20 cellular contexts compared by ENCODE assay signal in genomic region chr7:135205850-135206249, GRCh38. TPM values are rescaled to one million over a fixed set of nuclear protein-coding genes. Genes with fewer than 3 reads are reported as not detected.
A peak's percentile ranks its signal among the peaks of the same experiment; 100 is the strongest.
DNase-seq lines count a peak whose midpoint lies in the region; ATAC-seq, FAIRE-seq and TF ChIP-seq lines count a peak whose summit lies in the region.
"Had no signal": no experiment of that assay in that cellular context is flagged by ENCODE, and none has a peak within 500 bp of the region (broad histone marks: within the 10 kb centered on the region; RNA-seq: fewer than 3 reads in every experiment).

No MANE protein-coding gene starts in this region.

- ATAC-seq in GM12878 (no peak), GM18519 (IDR thresholded peaks at IDR 0.05; ENCODE audit: low FRiP score, unreplicated experiment) (no peak)
- no peak for ATAC-seq in stimulated activated memory B cell treated with anti-CD40 and anti-IgM and Interleukin-4, amounts not matched to agents 10 μg/mL and 1 μg/mL and 100 μg/mL, for 72 hours
- ATAC-seq: HepG2 had no signal

- H3K4me2 ChIP-seq in BLaER1 (peak overlapping the region; percentile 74), GM12878 (ENCODE audit: control insufficient read depth, insufficient read depth) (peak overlapping the region; percentile 75; the same call in 1 of the 2 replicates)

- H3K4me1 ChIP-seq in BLaER1 (peaks cover 91% of the 10 kb centered on the region), GM12878 (ENCODE audit: control insufficient read depth, insufficient read depth, low read length) (peaks cover 44% of the 10 kb centered on the region), kidney (ENCODE audit: control insufficient read depth in 1 of 2, insufficient read depth in 1 of 2, low read depth in 1 of 2, low read length in 2 of 2) (peaks cover 21 to 51% of the 10 kb centered on the region in 2 donors), testis (peaks cover 17% of the 10 kb centered on the region)

- DNase-seq in GM12878 (ENCODE audit: low read depth, low spot score) (no peak), kidney (peak; percentile 26), testis (no peak)
- DNase-seq in activated naive CD4-positive, alpha-beta T cell treated with anti-CD3 and anti-CD28 coated beads for 36 hours: no peak
- no peak for DNase-seq in stimulated activated CD4-positive, alpha-beta T cell treated with anti-CD3 and anti-CD28 coated beads, Interleukin-12 subunit alpha, Interleukin-12 subunit beta, amount 100 ng/mL, for 4 hours
- DNase-seq: C1 segment of cervical spinal cord; CD8-positive, alpha-beta memory T cell; HCEC 1CT; KG1; NCI-H1105 treated with DMSO at 0.1 percent for 48 hours; NCI-H1694; NCI-H2081 treated with DMSO at 0.1 percent for 48 hours; Right ventricle myocardium superior had no signal

- SMC1A ChIA-PET in GM12878 (lab: Charles Lee; ENCODE audit: uncharacterized antibody, unreplicated experiment): interaction anchor here (0.7 to 10.8 kb wide), 15 partner anchors 11 to 305 kb away, joined by 3 to 251 read pairs (median 4); partner anchors contain the start of genes CYREN and TMEM140

- POLR2A ChIA-PET in GM12878 (lab: Charles Lee): interaction anchor here (0.7 to 10.8 kb wide), 7 partner anchors 18 to 210 kb away, joined by 3 to 299 read pairs (median 4); partner anchors contain the start of gene CYREN

- FAIRE-seq in GM12878 (lab: Jason Lieb, UNC) (no peak), kidney (lab: Jason Lieb, UNC) (no peak)
- FAIRE-seq: A204.1, HepG2 had no signal

- peaks cover 71% of the 10 kb centered on the region for H3K36me3 Mint-ChIP-seq in stimulated activated memory B cell treated with anti-CD40 and anti-IgM and Interleukin-4, amounts not matched to agents 10 μg/mL and 1 μg/mL and 100 μg/mL, for 72 hours
- peaks cover 28% of the 10 kb centered on the region for H3K36me3 Mint-ChIP-seq in activated naive CD4-positive, alpha-beta T cell treated with anti-CD3 and anti-CD28 coated beads for 36 hours (ENCODE audit: low read depth)

- intact Hi-C loops in GM12878 (cut with micrococcal nuclease; ENCODE audit: unreplicated experiment): no loop called here
- intact Hi-C loops in kidney (cut with DNase I): no loop called here
- intact Hi-C loops in activated naive CD4-positive, alpha-beta T cell treated with anti-CD3 and anti-CD28 coated beads for 36 hours (cut with micrococcal nuclease): no loop called here
- intact Hi-C loops in testis (cut with DNase I; ENCODE audit: low total_unique reads): no loop called here

- no peaks in the 10 kb centered on the region for H3K9me3 Mint-ChIP-seq in stimulated activated memory B cell treated with anti-CD40 and anti-IgM and Interleukin-4, amounts not matched to agents 10 μg/mL and 1 μg/mL and 100 μg/mL, for 72 hours
- no peaks in the 10 kb centered on the region for H3K9me3 Mint-ChIP-seq in activated naive CD4-positive, alpha-beta T cell treated with anti-CD3 and anti-CD28 coated beads for 36 hours
- H3K9me3 Mint-ChIP-seq: CD8-positive, alpha-beta memory T cell had no signal

- TF ChIP-seq POLR2A in GM12878 (IDR thresholded peaks at IDR 0.05; ENCODE audit: low read depth, low read length) (no peak), testis (IDR thresholded peaks at IDR 0.05) (no peak)

- RAD21 ChIA-PET in GM12878 (lab: Charles Lee; ENCODE audit: unreplicated experiment): interaction anchor here (0.7 to 11.2 kb wide), 5 partner anchors 17 to 218 kb away, joined by 3 to 230 read pairs (median 52); partner anchors contain the start of genes AGBL3 and CYREN

- TF ChIP-seq CTCF in GM12878 (IDR thresholded peaks at IDR 0.05 in 2 of 3, conservative IDR thresholded peaks at IDR 0.05 in 1 of 3; ENCODE audit: control insufficient read depth in 2 of 3, extremely low read depth in 1 of 3, insufficient read depth in 1 of 3, low read depth in 3 of 3, low read length in 3 of 3) (no peak), kidney (IDR thresholded peaks at IDR 0.05; ENCODE audit: borderline replicate concordance, extremely low read depth, insufficient read depth) (no peak), testis (IDR thresholded peaks at IDR 0.05) (no peak)

- H3K79me2 ChIP-seq in GM12878 (ENCODE audit: control insufficient read depth, insufficient read depth, low read length): peaks cover 76% of the 10 kb centered on the region

- peak overlapping the region; percentile 95 for H3K27ac Mint-ChIP-seq in stimulated activated memory B cell treated with anti-CD40 and anti-IgM and Interleukin-4, amounts not matched to agents 10 μg/mL and 1 μg/mL and 100 μg/mL, for 72 hours
- H3K27ac Mint-ChIP-seq in activated naive CD4-positive, alpha-beta T cell treated with anti-CD3 and anti-CD28 coated beads for 36 hours: no peak overlapping the region

- H3K9me3 ChIP-seq in BLaER1: no peaks in the 10 kb centered on the region
- no peaks in the 10 kb centered on the region for H3K9me3 ChIP-seq in GM12878 (replicated peaks; ENCODE audit: control insufficient read depth, insufficient read depth, low read length)
- H3K9me3 ChIP-seq in kidney (ENCODE audit: control insufficient read depth in 1 of 2, low read length in 2 of 2): no peaks in the 10 kb centered on the region
- H3K9me3 ChIP-seq in testis: no peaks in the 10 kb centered on the region

- peaks cover 22% of the 10 kb centered on the region for H3K36me3 ChIP-seq in BLaER1
- peaks cover 3 to 32% of the 10 kb centered on the region in 2 experiments; a peak in 2 of 4 replicates for H3K36me3 ChIP-seq in GM12878 (ENCODE audit: control insufficient read depth in 2 of 2, insufficient read depth in 2 of 2, low read length in 1 of 2)
- H3K36me3 ChIP-seq in kidney (ENCODE audit: control insufficient read depth in 1 of 2, insufficient read depth in 2 of 2, low read length in 2 of 2): peaks cover 7 to 25% of the 10 kb centered on the region in 2 donors
- H3K36me3 ChIP-seq in testis (ENCODE audit: low read depth, missing control alignments): no peaks in the 10 kb centered on the region

- peaks cover 73% of the 10 kb centered on the region for H3K4me1 Mint-ChIP-seq in stimulated activated memory B cell treated with anti-CD40 and anti-IgM and Interleukin-4, amounts not matched to agents 10 μg/mL and 1 μg/mL and 100 μg/mL, for 72 hours
- H3K4me1 Mint-ChIP-seq in activated naive CD4-positive, alpha-beta T cell treated with anti-CD3 and anti-CD28 coated beads for 36 hours (ENCODE audit: low read depth): peaks cover 66% of the 10 kb centered on the region

- no peak overlapping the region for H2AFZ ChIP-seq in GM12878 (ENCODE audit: control insufficient read depth, low read depth, low read length)

- TF ChIP-seq RAD21 in GM12878 (IDR thresholded peaks at IDR 0.05; ENCODE audit: insufficient read depth, low read depth, low read length): no peak

- no peak overlapping the region for H3K4me3 Mint-ChIP-seq in stimulated activated memory B cell treated with anti-CD40 and anti-IgM and Interleukin-4, amounts not matched to agents 10 μg/mL and 1 μg/mL and 100 μg/mL, for 72 hours
- H3K4me3 Mint-ChIP-seq in activated naive CD4-positive, alpha-beta T cell treated with anti-CD3 and anti-CD28 coated beads for 36 hours: no peak overlapping the region
- H3K4me3 Mint-ChIP-seq: CD8-positive, alpha-beta memory T cell had no signal

- WGBS in GM12878 (ENCODE audit: insufficient coverage, insufficient replicate concordance, low lambda C conversion rate, missing lambda C conversion rate): 90% methylated on average over 8 of the region's 8 CpGs
- 89 to 95% methylated on average over 8 of the region's 8 CpGs for WGBS in testis, 2 donors

- H3K4me3 ChIP-seq in BLaER1: peak overlapping the region; percentile 16; the same call in 1 of the 2 replicates
- peak overlapping the region; percentile 45; the same call in 1 of the 2 replicates for H3K4me3 ChIP-seq in GM12878
- H3K4me3 ChIP-seq in kidney (ENCODE audit: low read length in 2 of 2): peak overlapping the region in 1 of 2 donors; percentile 2
- no peak overlapping the region for H3K4me3 ChIP-seq in testis

- H3K27ac ChIP-seq in BLaER1: peak overlapping the region; percentile 72
- H3K27ac ChIP-seq in GM12878 (ENCODE audit: control insufficient read depth, insufficient read depth): peak overlapping the region; percentile 64
- peak overlapping the region; percentile 68 to 82 for H3K27ac ChIP-seq in kidney (ENCODE audit: low read depth in 2 of 2, low read length in 2 of 2)
- H3K27ac ChIP-seq in testis: no peak overlapping the region

- no peaks in the 10 kb centered on the region for H3K27me3 Mint-ChIP-seq in stimulated activated memory B cell treated with anti-CD40 and anti-IgM and Interleukin-4, amounts not matched to agents 10 μg/mL and 1 μg/mL and 100 μg/mL, for 72 hours
- H3K27me3 Mint-ChIP-seq in activated naive CD4-positive, alpha-beta T cell treated with anti-CD3 and anti-CD28 coated beads for 36 hours (ENCODE audit: low read depth): no peaks in the 10 kb centered on the region
- H3K27me3 Mint-ChIP-seq: CD8-positive, alpha-beta memory T cell had no signal

- in situ Hi-C loops in GM12878 (cut with MboI): no loop called here

- H3K27me3 ChIP-seq in BLaER1 (no peaks in the 10 kb centered on the region), GM12878 (replicated peaks in 1 of 2; ENCODE audit: control insufficient read depth in 2 of 2, insufficient read depth in 2 of 2, low read length in 1 of 2) (no peaks in the 10 kb centered on the region), testis (no peaks in the 10 kb centered on the region)

- BruUV-seq in GM12878 (replicated peaks; lab: Mats Ljungman, UMichigan): TSS peak; percentile 1

- H3K9ac ChIP-seq in BLaER1 (peak overlapping the region; percentile 69; the same call in 1 of the 2 replicates), GM12878 (ENCODE audit: control insufficient read depth, insufficient read depth, low read length) (no peak overlapping the region; the same call in 1 of the 2 replicates), kidney (ENCODE audit: low read length in 2 of 2) (peak overlapping the region; percentile 1 to 26)

- H4K20me1 ChIP-seq in BLaER1 (no peaks in the 10 kb centered on the region), GM12878 (ENCODE audit: control insufficient read depth, insufficient read depth) (no peaks in the 10 kb centered on the region)

- CTCF ChIA-PET in GM12878 (lab: Yijun Ruan, JAX): interaction anchor here (0.9 to 10.4 kb wide), 7 partner anchors 9 to 302 kb away, joined by 3 to 109 read pairs (median 4); partner anchors contain the start of genes CYREN and TMEM140
- CTCF ChIA-PET in activated naive CD4-positive, alpha-beta T cell treated with anti-CD3 and anti-CD28 coated beads for 36 hours (lab: Charles Lee): interaction anchor here (0.6 to 2.1 kb wide), 3 partner anchors 10 to 219 kb away, joined by 3 to 5 read pairs (median 3); no protein-coding TSS in a partner anchor

- no peak for TF ChIP-seq EP300 in GM12878 (IDR thresholded peaks at IDR 0.05; ENCODE audit: borderline replicate concordance in 1 of 2, control insufficient read depth in 1 of 2, low read depth in 2 of 2, low read length in 2 of 2)

RNA-seq across cellular contexts. Expression of gene WDR91, which starts 5.5 kb away (rescaled TPM):
- total RNA-seq in GM12878 (2013; cell fraction: nucleolus; rRNA removed): 127 and 142 TPM in 2 replicates
- total RNA-seq in GM12878 (2014; rRNA removed): 26.0 TPM in 2 replicates
- 13.3 and 15.8 TPM in 2 replicates for total RNA-seq in GM12878 (2014; rRNA removed; fragmentation: Illumina TruSeq; extraction: Trizol)
- total RNA-seq in GM12878 (2021): 27.4 TPM in 2 replicates
- 11.4 TPM for polyA plus RNA-seq in GM12878 (2011; ENCODE audit: low read depth)
- polyA plus RNA-seq in GM12878 (2011; rRNA removed): 61.8 and 83.3 TPM in 2 replicates
- polyA plus RNA-seq in GM12878 (2011; cell fraction: cytosol; rRNA removed): 79.6 and 99.6 TPM in 2 replicates
- polyA plus RNA-seq in GM12878 (2011; cell fraction: nucleus; rRNA removed): 285 and 340 TPM in 2 replicates
- 19.4 and 28.1 TPM in 2 replicates for polyA plus RNA-seq in GM12878 (2012)
- 13.7 and 17.8 TPM in 2 replicates for polyA plus RNA-seq in GM12878 (2014; fragmentation: Illumina TruSeq; extraction: Trizol)
- 10 to 100 TPM in 1 of 2 experiments, 1 to 10 TPM in 1; 7.6 to 10.1 TPM for polyA plus RNA-seq in GM12878 (2014; fragmentation: Nextera tagmentation; extraction: Ambion mirVana)
- 31.9 and 37.2 TPM in 2 replicates for polyA plus RNA-seq in GM12878 (2014; rRNA removed)
- polyA plus RNA-seq in GM12878 (2016; fragmentation: Nextera tagmentation; extraction: Ambion mirVana): 10 to 100 TPM; 13.4 to 15.2 TPM
- 59.1 and 118 TPM in 2 replicates for polyA minus RNA-seq in GM12878 (2011; rRNA and poly(A)+ RNA removed)
- 27.2 and 29.9 TPM in 2 replicates for polyA minus RNA-seq in GM12878 (2011; cell fraction: cytosol; rRNA and poly(A)+ RNA removed)
- 68.1 and 80.8 TPM in 2 replicates for polyA minus RNA-seq in GM12878 (2011; cell fraction: nucleus; rRNA and poly(A)+ RNA removed)
- 73.9 TPM for total RNA-seq in kidney
- polyA plus RNA-seq in kidney (ENCODE audit: insufficient read depth, low read depth, low replicate concordance): 27.8 TPM
- total RNA-seq in activated naive CD4-positive, alpha-beta T cell treated with anti-CD3 and anti-CD28 coated beads for 36 hours: 10 to 100 TPM; 10.6 to 11.1 TPM
- total RNA-seq in testis: 10 to 100 TPM; 23.8 to 46.6 TPM
- 29.5 TPM for polyA plus RNA-seq in testis (ENCODE audit: insufficient read depth, low read depth, low replicate concordance)

RNA-seq across cellular contexts. Expression of gene STRA8, which starts 27.8 kb away (rescaled TPM):
- not detected in 2 replicates for total RNA-seq in GM12878 (2013; cell fraction: nucleolus; rRNA removed)
- total RNA-seq in GM12878 (2014; rRNA removed) (not detected in 2 replicates), GM12878 (2014; rRNA removed; fragmentation: Illumina TruSeq; extraction: Trizol) (not detected in 2 replicates), GM12878 (2021) (not detected in 2 replicates), kidney (not detected), testis (1 to 10 TPM in 1 of 2 donors, under 1 TPM in 1; 0.87 to 3.5 TPM)
- not detected for polyA plus RNA-seq in GM12878 (2011; ENCODE audit: low read depth)
- polyA plus RNA-seq in GM12878 (2011; rRNA removed) (0.14 and 0.15 TPM in 2 replicates), GM12878 (2014; fragmentation: Illumina TruSeq; extraction: Trizol) (not detected in 2 replicates), GM12878 (2014; fragmentation: Nextera tagmentation; extraction: Ambion mirVana) (not detected), GM12878 (2014; rRNA removed) (not detected in 2 replicates), GM12878 (2016; fragmentation: Nextera tagmentation; extraction: Ambion mirVana) (not detected), kidney (ENCODE audit: insufficient read depth, low read depth, low replicate concordance) (0.43 TPM), testis (ENCODE audit: insufficient read depth, low read depth, low replicate concordance) (1.4 TPM)
- polyA plus RNA-seq in GM12878 (2011; cell fraction: cytosol; rRNA removed): 0.06 and 0.10 TPM in 2 replicates
- polyA plus RNA-seq in GM12878 (2011; cell fraction: nucleus; rRNA removed): 0.57 and 0.87 TPM in 2 replicates
- polyA plus RNA-seq in GM12878 (2012): not detected in 2 replicates
- not detected in 2 replicates for polyA minus RNA-seq in GM12878 (2011; rRNA and poly(A)+ RNA removed)
- polyA minus RNA-seq in GM12878 (2011; cell fraction: cytosol; rRNA and poly(A)+ RNA removed): not detected in 2 replicates
- not detected in 2 replicates for polyA minus RNA-seq in GM12878 (2011; cell fraction: nucleus; rRNA and poly(A)+ RNA removed)
- total RNA-seq in activated naive CD4-positive, alpha-beta T cell treated with anti-CD3 and anti-CD28 coated beads for 36 hours: not detected
- total RNA-seq: CD8-positive, alpha-beta memory T cell; HepG2; NCI-H460; OCI-LY7; Right ventricle myocardium superior had no signal
- polyA plus RNA-seq: CD8-positive, alpha-beta memory T cell; HepG2 had no signal

RNA-seq across cellular contexts. Expression of gene CYREN, which starts 35.3 kb away (rescaled TPM):
- 111 and 122 TPM in 2 replicates for total RNA-seq in GM12878 (2013; cell fraction: nucleolus; rRNA removed)
- total RNA-seq in GM12878 (2014; rRNA removed) (61.3 and 61.5 TPM in 2 replicates), GM12878 (2014; rRNA removed; fragmentation: Illumina TruSeq; extraction: Trizol) (48.3 and 50.8 TPM in 2 replicates), GM12878 (2021) (55.3 and 58.0 TPM in 2 replicates), kidney (89.3 TPM), testis (10 to 100 TPM; 44.3 to 47.3 TPM)
- 30.9 TPM for polyA plus RNA-seq in GM12878 (2011; ENCODE audit: low read depth)
- polyA plus RNA-seq in GM12878 (2011; rRNA removed) (64.3 and 64.5 TPM in 2 replicates), GM12878 (2014; fragmentation: Illumina TruSeq; extraction: Trizol) (42.5 and 46.0 TPM in 2 replicates), GM12878 (2014; fragmentation: Nextera tagmentation; extraction: Ambion mirVana) (10 to 100 TPM in 1 of 2 experiments, 1 to 10 TPM in 1; 8.7 to 12.9 TPM), GM12878 (2014; rRNA removed) (49.6 and 54.6 TPM in 2 replicates), GM12878 (2016; fragmentation: Nextera tagmentation; extraction: Ambion mirVana) (10 to 100 TPM; 56.7 to 57.7 TPM), kidney (ENCODE audit: insufficient read depth, low read depth, low replicate concordance) (39.4 TPM), testis (ENCODE audit: insufficient read depth, low read depth, low replicate concordance) (36.3 TPM)
- 66.1 and 70.1 TPM in 2 replicates for polyA plus RNA-seq in GM12878 (2011; cell fraction: cytosol; rRNA removed)
- 56.5 and 56.8 TPM in 2 replicates for polyA plus RNA-seq in GM12878 (2011; cell fraction: nucleus; rRNA removed)
- 44.2 and 50.8 TPM in 2 replicates for polyA plus RNA-seq in GM12878 (2012)
- polyA minus RNA-seq in GM12878 (2011; rRNA and poly(A)+ RNA removed): 66.1 and 105 TPM in 2 replicates
- polyA minus RNA-seq in GM12878 (2011; cell fraction: cytosol; rRNA and poly(A)+ RNA removed): 22.8 and 23.1 TPM in 2 replicates
- polyA minus RNA-seq in GM12878 (2011; cell fraction: nucleus; rRNA and poly(A)+ RNA removed): 65.0 and 93.4 TPM in 2 replicates
- 10 to 100 TPM; 36.7 to 39.0 TPM for total RNA-seq in activated naive CD4-positive, alpha-beta T cell treated with anti-CD3 and anti-CD28 coated beads for 36 hours

RNA-seq across cellular contexts. Expression of gene TMEM140, which starts 58.0 kb away (rescaled TPM):
- total RNA-seq in GM12878 (2013; cell fraction: nucleolus; rRNA removed): 69.2 and 83.7 TPM in 2 replicates
- 2.4 and 2.9 TPM in 2 replicates for total RNA-seq in GM12878 (2014; rRNA removed)
- 3.3 and 4.3 TPM in 2 replicates for total RNA-seq in GM12878 (2014; rRNA removed; fragmentation: Illumina TruSeq; extraction: Trizol)
- 3.0 and 5.2 TPM in 2 replicates for total RNA-seq in GM12878 (2021)
- polyA plus RNA-seq in GM12878 (2011; ENCODE audit: low read depth): 18.1 TPM
- polyA plus RNA-seq in GM12878 (2011; rRNA removed): 16.7 and 20.7 TPM in 2 replicates
- polyA plus RNA-seq in GM12878 (2011; cell fraction: cytosol; rRNA removed): 18.6 and 18.9 TPM in 2 replicates
- polyA plus RNA-seq in GM12878 (2011; cell fraction: nucleus; rRNA removed): 12.3 and 14.9 TPM in 2 replicates
- polyA plus RNA-seq in GM12878 (2012): 25.4 and 32.2 TPM in 2 replicates
- polyA plus RNA-seq in GM12878 (2014; fragmentation: Illumina TruSeq; extraction: Trizol): 3.2 and 3.7 TPM in 2 replicates
- 1 to 10 TPM in 1 of 2 experiments, under 1 TPM in 1; 0.85 to 1.1 TPM for polyA plus RNA-seq in GM12878 (2014; fragmentation: Nextera tagmentation; extraction: Ambion mirVana)
- polyA plus RNA-seq in GM12878 (2014; rRNA removed): 3.1 and 3.3 TPM in 2 replicates
- polyA plus RNA-seq in GM12878 (2016; fragmentation: Nextera tagmentation; extraction: Ambion mirVana): 10 to 100 TPM; 11.2 to 12.4 TPM
- 21.2 and 24.0 TPM in 2 replicates for polyA minus RNA-seq in GM12878 (2011; rRNA and poly(A)+ RNA removed)
- polyA minus RNA-seq in GM12878 (2011; cell fraction: cytosol; rRNA and poly(A)+ RNA removed): 6.5 and 8.0 TPM in 2 replicates
- polyA minus RNA-seq in GM12878 (2011; cell fraction: nucleus; rRNA and poly(A)+ RNA removed): 20.4 and 28.7 TPM in 2 replicates
- total RNA-seq in kidney: 31.3 TPM
- 28.2 TPM for polyA plus RNA-seq in kidney (ENCODE audit: insufficient read depth, low read depth, low replicate concordance)
- 1 to 10 TPM; 8.1 to 9.2 TPM for total RNA-seq in activated naive CD4-positive, alpha-beta T cell treated with anti-CD3 and anti-CD28 coated beads for 36 hours
- 1 to 10 TPM; 5.1 to 6.3 TPM for total RNA-seq in testis
- polyA plus RNA-seq in testis (ENCODE audit: insufficient read depth, low read depth, low replicate concordance): 11.4 TPM

Comparison
In these comparisons a context has a peak if more than half of its experiments do, and no peak if none do; other contexts are left out.
1. H3K27ac ChIP-seq: peak in BLaER1 (single experiment), GM12878 (single experiment) and kidney (2 of 2); none in testis (0 of 2).
2. H3K4me3 ChIP-seq: peak in BLaER1 (single experiment) and GM12878 (single experiment); none in testis (0 of 2).